In the genomic region with DNA sequence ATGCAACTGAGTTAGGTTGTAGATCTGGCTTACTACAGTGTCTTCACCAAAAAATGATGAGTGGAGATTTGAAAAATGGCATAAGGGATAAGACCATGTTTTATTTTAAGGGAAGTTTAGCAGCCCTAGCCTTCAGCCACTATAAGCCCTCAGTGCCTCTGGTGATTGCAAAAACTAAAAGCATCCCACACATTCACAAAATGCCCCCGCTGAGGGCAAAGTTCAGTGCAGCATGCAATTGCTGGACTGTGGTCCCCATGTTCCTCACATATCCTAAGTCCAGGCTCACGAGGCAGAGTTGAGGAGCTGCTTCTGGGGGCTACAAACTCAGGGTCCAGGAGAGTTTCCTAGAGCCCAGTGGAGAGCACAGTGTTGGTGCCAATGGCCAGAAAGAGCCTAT, we compare ENCODE assay signal across 25 cellular contexts.
"Had no signal": no experiment of that assay in that cellular context is flagged by ENCODE, and none has a peak within 500 bp of the region (broad histone marks: within the 10 kb centered on the region; RNA-seq: fewer than 3 reads in every experiment).

No MANE protein-coding gene starts in this region.

- FAIRE-seq: endothelial cell of umbilical vein, frontal cortex had no signal

- ATAC-seq: foreskin keratinocyte; gastroesophageal sphincter; heart left ventricle; left colon; left lobe of liver; lower lobe of right lung; naive thymus-derived CD4-positive, alpha-beta T cell; natural killer cell had no signal

- H3K27ac ChIP-seq: coronary artery, dorsolateral prefrontal cortex, esophagus muscularis mucosa, foreskin keratinocyte, gastroesophageal sphincter, heart left ventricle, hepatocyte, left ventricle myocardium inferior, lower lobe of right lung had no signal

- H3K4me1 ChIP-seq: esophagus muscularis mucosa, gastroesophageal sphincter, left ventricle myocardium inferior had no signal

- H2AFZ ChIP-seq: hepatocyte had no signal

- H3K9me3 ChIP-seq: esophagus muscularis mucosa, gastroesophageal sphincter, heart left ventricle, left ventricle myocardium inferior, lower lobe of right lung had no signal

- H3K36me3 Mint-ChIP-seq: naive thymus-derived CD4-positive, alpha-beta T cell; natural killer cell had no signal

- H3K27me3 ChIP-seq: dorsolateral prefrontal cortex, esophagus muscularis mucosa, foreskin keratinocyte, gastroesophageal sphincter, heart left ventricle, hepatocyte had no signal

- H3K4me3 Mint-ChIP-seq: immature natural killer cell; naive thymus-derived CD4-positive, alpha-beta T cell; natural killer cell had no signal

- H3K79me2 ChIP-seq: hepatocyte had no signal

- H3K36me3 ChIP-seq: esophagus muscularis mucosa, gastroesophageal sphincter, heart left ventricle, left ventricle myocardium inferior, lower lobe of right lung had no signal

- H3K4me2 ChIP-seq: hepatocyte had no signal

- H3K27ac Mint-ChIP-seq: immature natural killer cell; naive thymus-derived CD4-positive, alpha-beta T cell; natural killer cell had no signal

- H3K4me3 ChIP-seq: coronary artery, dorsolateral prefrontal cortex, esophagus muscularis mucosa, gastroesophageal sphincter, heart left ventricle, hepatocyte, left ventricle myocardium inferior, lower lobe of right lung had no signal

- DNase-seq: dermis blood vessel endothelial cell; dorsolateral prefrontal cortex; effector CD4-positive, alpha-beta T cell; effector memory CD4-positive, alpha-beta T cell; foreskin keratinocyte; heart left ventricle; hypothalamus; immature natural killer cell; islet precursor cell; kidney; kidney glomerular epithelial cell; left colon; left ventricle myocardium inferior; lower lobe of right lung; mesendoderm; midbrain; naive thymus-derived CD4-positive, alpha-beta T cell; natural killer cell had no signal

- H3K9me3 Mint-ChIP-seq: natural killer cell had no signal
